14 cellular contexts compared by ENCODE assay signal in the genomic region with DNA sequence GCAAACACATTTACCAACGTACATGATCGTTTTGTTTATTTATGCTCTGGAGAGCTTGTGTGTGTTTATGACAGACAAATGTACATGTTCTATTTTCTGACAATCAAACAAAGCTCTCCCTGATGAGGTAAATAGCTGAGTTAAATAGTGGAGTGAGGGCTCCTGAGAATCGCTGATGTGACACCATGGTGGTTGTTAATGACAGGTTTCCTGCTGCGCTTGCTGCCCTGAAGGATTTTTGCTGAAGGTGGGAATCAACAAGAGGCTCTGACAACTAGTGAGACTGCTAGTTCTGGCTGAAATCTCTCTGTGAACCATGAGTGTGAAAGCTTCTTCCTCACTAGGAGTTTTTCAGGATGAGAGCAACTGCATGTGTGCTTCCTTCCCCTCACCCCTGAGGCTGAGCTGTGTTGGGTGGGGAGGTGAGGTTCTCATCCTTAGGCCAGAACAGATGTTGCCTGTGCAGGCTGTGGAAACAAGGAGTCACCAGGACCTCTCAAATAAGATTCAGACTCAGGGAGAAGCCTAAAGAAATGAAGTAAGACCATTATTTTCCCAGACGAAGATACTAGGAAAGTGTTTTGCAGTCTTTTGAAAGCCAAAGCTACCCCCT.
A peak's percentile ranks its signal among the peaks of the same experiment; 100 is the strongest.
DNase-seq lines count a peak whose midpoint lies in the region; ATAC-seq and TF ChIP-seq lines count a peak whose summit lies in the region.
"Had no signal": no experiment of that assay in that cellular context is flagged by ENCODE, and none has a peak within 500 bp of the region (broad histone marks: within the 10 kb centered on the region; RNA-seq: fewer than 3 reads in every experiment).

No MANE protein-coding gene starts in this region.

- DNase-seq in GM23248 (peak; percentile 3), NCI-H2227 (lab: John Stamatoyannopoulos, UW; ENCODE audit: unreplicated experiment) (peak; percentile 63), fibroblast of the aortic adventitia (ENCODE audit: low read depth) (peak; percentile 23), prostate gland (ENCODE audit: low spot score) (no peak), Kasumi-1 (lab: John Stamatoyannopoulos, UW) (no peak), H7 (no peak)
- DNase-seq: activated CD4-positive, alpha-beta T cell treated with anti-CD3 and anti-CD28 coated beads, Interleukin-2, amount 10 ng/mL, durations not matched to agents 24 days and 14 days; activated naive CD4-positive, alpha-beta T cell treated with anti-CD3 and anti-CD28 coated beads for 36 hours; CD8-positive, alpha-beta T cell; dermis blood vessel endothelial cell; NCI-H82; spleen had no signal

- no peak overlapping the region for H3K9ac ChIP-seq in GM23248

- no peaks in the 10 kb centered on the region for H3K27me3 ChIP-seq in GM23248 (replicated peaks; ENCODE audit: insufficient read depth)
- no peaks in the 10 kb centered on the region for H3K27me3 ChIP-seq in prostate gland (replicated peaks; ENCODE audit: insufficient read depth)
- no peaks in the 10 kb centered on the region for H3K27me3 ChIP-seq in H7 (ENCODE audit: control insufficient read depth, insufficient read depth, low read length)
- H3K27me3 ChIP-seq: spleen had no signal

- no peaks in the 10 kb centered on the region for H3K9me2 ChIP-seq in GM23248 (ENCODE audit: insufficient read depth)

- H3K27ac ChIP-seq in GM23248 (no peak overlapping the region), prostate gland (peak overlapping the region; percentile 75 to 83)
- H3K27ac ChIP-seq: spleen had no signal

- TF ChIP-seq CTCF in fibroblast of the aortic adventitia (IDR thresholded peaks at IDR 0.05; ENCODE audit: insufficient read depth, low read length) (no peak), prostate gland (IDR thresholded peaks at IDR 0.05) (no peak)

- ATAC-seq in HG03460 (IDR thresholded peaks at IDR 0.05; ENCODE audit: unreplicated experiment) (no peak), GM21390 (IDR thresholded peaks at IDR 0.05; ENCODE audit: unreplicated experiment) (no peak)
- ATAC-seq: CD8-positive, alpha-beta T cell had no signal

- H3K4me1 ChIP-seq in GM23248 (ENCODE audit: insufficient read depth) (peaks cover 17% of the 10 kb centered on the region; the same call in 1 of the 2 replicates), prostate gland (replicated peaks) (no peaks in the 10 kb centered on the region)
- H3K4me1 ChIP-seq: spleen had no signal

- no peak overlapping the region for H3K4me3 ChIP-seq in GM23248
- H3K4me3 ChIP-seq in fibroblast of the aortic adventitia (ENCODE audit: low read depth, low read length): no peak overlapping the region
- H3K4me3 ChIP-seq in prostate gland: no peak overlapping the region
- H3K4me3 ChIP-seq in H7 (ENCODE audit: insufficient read depth, low read depth, low read length): no peak overlapping the region
- H3K4me3 ChIP-seq: spleen had no signal

- H4K20me1 ChIP-seq in GM23248 (ENCODE audit: insufficient read depth): no peaks in the 10 kb centered on the region

- no peak overlapping the region for H3K4me2 ChIP-seq in GM23248 (ENCODE audit: unreplicated experiment)

- in situ Hi-C loops in GM23248 (cut with MboI): no loop called here

- no peaks in the 10 kb centered on the region for H3K9me3 ChIP-seq in GM23248 (ENCODE audit: low read depth)
- H3K9me3 ChIP-seq in prostate gland: no peaks in the 10 kb centered on the region
- H3K9me3 ChIP-seq: spleen had no signal

- no peaks in the 10 kb centered on the region for H3F3A ChIP-seq in GM23248 (ENCODE audit: insufficient read depth)

- no peak overlapping the region for H2AFZ ChIP-seq in GM23248

- no peaks in the 10 kb centered on the region for H3K79me2 ChIP-seq in GM23248 (ENCODE audit: insufficient read depth)

- intact Hi-C loops in prostate gland (cut with DNase I): no loop called here

- H3K36me3 ChIP-seq in GM23248 (ENCODE audit: low read depth) (no peaks in the 10 kb centered on the region), prostate gland (no peaks in the 10 kb centered on the region), H7 (replicated peaks; ENCODE audit: control insufficient read depth, insufficient read depth, low read length) (no peaks in the 10 kb centered on the region)
- H3K36me3 ChIP-seq: spleen had no signal

- TF ChIP-seq POLR2A in prostate gland (IDR thresholded peaks at IDR 0.05): no peak

- WGBS in GM23248 (ENCODE audit: low coverage in 1 of 2, low lambda C conversion rate in 2 of 2, missing lambda C conversion rate in 2 of 2), 2 experiments: 84 to 90% methylated on average over 5 of the region's 5 CpGs
- WGBS in prostate gland: 50% methylated on average over 5 of the region's 5 CpGs

Comparison
In these comparisons a context has a peak if more than half of its experiments do, and no peak if none do; other contexts are left out.
1. DNase-seq: peak in GM23248 (single experiment), NCI-H2227 (single experiment) and fibroblast of the aortic adventitia (single experiment); none in prostate gland (single experiment), Kasumi-1 (0 of 2) and H7 (single experiment).